In the genomic region with DNA sequence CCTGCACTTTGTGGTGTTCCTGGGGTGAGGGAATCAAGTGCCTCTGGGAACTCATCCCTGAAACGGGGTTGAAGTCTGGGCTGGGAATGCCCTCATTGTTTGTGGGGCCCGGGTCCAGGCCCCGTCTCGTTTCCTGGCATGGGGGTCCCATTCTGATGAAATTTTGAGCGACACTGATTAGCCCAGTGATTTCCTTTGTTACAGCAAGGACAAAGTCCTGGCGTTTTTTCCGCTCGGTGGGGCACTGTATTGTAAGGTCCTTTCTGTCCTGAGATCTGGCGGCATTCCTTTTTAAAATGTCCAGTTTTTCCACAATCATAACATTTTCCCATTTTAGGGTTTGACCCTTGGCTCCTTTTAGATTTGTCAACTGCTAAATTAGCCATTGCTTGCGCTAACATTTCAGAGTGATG, we compare ENCODE assay signal across 5 cellular contexts. TPM values are rescaled to one million over a fixed set of nuclear protein-coding genes. Genes with fewer than 3 reads are reported as not detected.
DNase-seq lines count a peak whose midpoint lies in the region; ATAC-seq, FAIRE-seq and TF ChIP-seq lines count a peak whose summit lies in the region.
"Not testable (repeated sequence)": the region's sequence is repeated elsewhere in the genome, so short reads cannot be mapped to it uniquely, and the experiment has no call there.

No MANE protein-coding gene starts in this region.

- not testable (repeated sequence) for H2AK5ac ChIP-seq in neuronal stem cell (ENCODE audit: low read depth, low read length)

- not testable (repeated sequence) for H3K23ac ChIP-seq in neuronal stem cell (ENCODE audit: low read depth, low read length, poor library complexity)

- H3F3A ChIP-seq in neural progenitor cell (ENCODE audit: low read depth), result not testable (repeated sequence)

- not testable (repeated sequence) for H2BK120ac ChIP-seq in neuronal stem cell (ENCODE audit: low read depth, low read length)

- H3K4me1 Mint-ChIP-seq in neural progenitor cell, result not testable (repeated sequence)

- TF ChIP-seq CTCF in Panc1 (IDR thresholded peaks at IDR 0.05); HepG2 (CRISPR knock-in tag; IDR thresholded peaks at IDR 0.05); neural progenitor cell (IDR thresholded peaks at IDR 0.05): not testable (repeated sequence)

- H3K4me1 ChIP-seq in Panc1 (ENCODE audit: control insufficient read depth, insufficient read depth, low read length), result peaks cover 27% of the 10 kb centered on the region
- peaks cover 39% of the 10 kb centered on the region for H3K4me1 ChIP-seq in HepG2 (ENCODE audit: insufficient read depth, low read length)
- not testable (repeated sequence) for H3K4me1 ChIP-seq in neural progenitor cell; neuronal stem cell (ENCODE audit: control insufficient read depth in 2 of 2, insufficient read depth in 1 of 2, low read depth in 1 of 2, low read length in 2 of 2)

- CTCF ChIA-PET in Panc1 (lab: Charles Lee), result not testable (repeated sequence)
- CTCF ChIA-PET in HepG2 (lab: Yijun Ruan, JAX; ENCODE audit: low intra/inter-chr PET ratio, low total read pairs), result interaction anchor here (1.4 to 5.0 kb wide), 3 partner anchors 22 to 105 kb away, joined by 5 to 157 read pairs (median 45); no protein-coding TSS in a partner anchor

- not testable (repeated sequence) for H3K27ac Mint-ChIP-seq in neural progenitor cell

- TF ChIP-seq POLR2A in HepG2 (IDR thresholded peaks at IDR 0.05; ENCODE audit: insufficient read depth in 1 of 2, low read depth in 2 of 2, low read length in 2 of 2), result not testable (repeated sequence)

- DNase-seq in Panc1 (ENCODE audit: low read depth, low spot score); neuronal stem cell (ENCODE audit: low spot score): not testable (repeated sequence)
- DNase-seq in HepG2 (ENCODE audit: low spot score) (peak; percentile 41), neural progenitor cell (ENCODE audit: low spot score) (peak; percentile 28), ureter (ENCODE audit: low spot score) (peak; percentile 29)

- not testable (repeated sequence) for H3K14ac ChIP-seq in neuronal stem cell (ENCODE audit: low read length)

- not testable (repeated sequence) for H2BK12ac ChIP-seq in neuronal stem cell (ENCODE audit: low read length)

- peak overlapping the region; percentile 82 for H3K4me2 ChIP-seq in HepG2 (ENCODE audit: low read depth, low read length)
- not testable (repeated sequence) for H3K4me2 ChIP-seq in neural progenitor cell; neuronal stem cell (ENCODE audit: insufficient read depth, low read length, poor library complexity, severe bottlenecking)

- not testable (repeated sequence) for H3K27me3 Mint-ChIP-seq in neural progenitor cell (ENCODE audit: insufficient read depth, low read depth)

- H3K4ac ChIP-seq in neuronal stem cell (ENCODE audit: low read length), result not testable (repeated sequence)

- in situ Hi-C loops in Panc1 (cut with HindIII; ENCODE audit: low pct_unique_long_range_greater_than_20kb, low sequenced_read_pairs); HepG2 (cut with HindIII; ENCODE audit: extremely low pct_ligation_motif_present, low pct_unique_long_range_greater_than_20kb): not testable (repeated sequence)

- not testable (repeated sequence) for H3K27me3 ChIP-seq in Panc1 (ENCODE audit: control insufficient read depth, insufficient read depth, low read length); HepG2 (ENCODE audit: control insufficient read depth in 1 of 2, insufficient read depth in 2 of 2, low read length in 2 of 2); neural progenitor cell; neuronal stem cell (ENCODE audit: control insufficient read depth in 3 of 3, insufficient read depth in 3 of 3, low read depth in 1 of 3, low read length in 3 of 3)

- peak in 1 of 2 experiments; percentile 17; a peak in 1 of 4 replicates for TF ChIP-seq EP300 in HepG2 (IDR thresholded peaks at IDR 0.05; ENCODE audit: low read depth in 2 of 2, low read length in 2 of 2)
- not testable (repeated sequence) for TF ChIP-seq EP300 in HepG2 (CRISPR knock-in tag; IDR thresholded peaks at IDR 0.05; ENCODE audit: borderline replicate concordance)

- H3K9ac ChIP-seq in HepG2 (ENCODE audit: insufficient read depth, low read depth, low read length), result peak overlapping the region; percentile 19; the same call in 1 of the 2 replicates
- H3K9ac ChIP-seq in neural progenitor cell; neuronal stem cell (ENCODE audit: low read depth, low read length, poor library complexity): not testable (repeated sequence)

- H3K9me3 Mint-ChIP-seq in neural progenitor cell, result peaks cover 32% of the 10 kb centered on the region

- not testable (repeated sequence) for H3K9me3 ChIP-seq in Panc1 (ENCODE audit: control insufficient read depth, insufficient read depth, low read depth, low read length); neural progenitor cell (ENCODE audit: low read depth)
- H3K9me3 ChIP-seq in HepG2 (ENCODE audit: low read length), result peaks cover 35% of the 10 kb centered on the region
- peaks cover 3 to 18% of the 10 kb centered on the region in 2 donors for H3K9me3 ChIP-seq in neuronal stem cell (replicated peaks in 1 of 2; ENCODE audit: control insufficient read depth in 2 of 2, insufficient read depth in 1 of 2, low read depth in 1 of 2, low read length in 2 of 2)

- H3K36me3 Mint-ChIP-seq in neural progenitor cell, result not testable (repeated sequence)

- POLR2A ChIA-PET in Panc1 (lab: Charles Lee), result not testable (repeated sequence)
- POLR2A ChIA-PET in HepG2 (lab: Yijun Ruan, JAX), result interaction anchor here (0.9 to 5.3 kb wide), 3 partner anchors 62 to 174 kb away, joined by 3 to 38 read pairs (median 3); no protein-coding TSS in a partner anchor

- H3K79me1 ChIP-seq in neuronal stem cell (ENCODE audit: low read depth, low read length), result not testable (repeated sequence)

- H3K4me3 Mint-ChIP-seq in neural progenitor cell, result not testable (repeated sequence)

- H3K4me3 ChIP-seq in Panc1 (ENCODE audit: low read depth in 2 of 2, low read length in 2 of 2); neural progenitor cell; neuronal stem cell (ENCODE audit: low read length in 2 of 2): not testable (repeated sequence)
- peak overlapping the region in 2 of 3 experiments; percentile 21 to 61; a peak in 4 of 6 replicates for H3K4me3 ChIP-seq in HepG2 (replicated peaks in 1 of 3; ENCODE audit: insufficient read depth in 1 of 3, low read depth in 2 of 3, low read length in 3 of 3)

- not testable (repeated sequence) for ATAC-seq in Panc1
- peak; percentile 44 for ATAC-seq in HepG2

- not testable (repeated sequence) for H2BK15ac ChIP-seq in neuronal stem cell (ENCODE audit: low read length)

- not testable (repeated sequence) for H3K79me2 ChIP-seq in HepG2 (ENCODE audit: insufficient read depth, low read length); neural progenitor cell (ENCODE audit: low read depth)

- TF ChIP-seq RAD21 in HepG2 (CRISPR knock-in tag; IDR thresholded peaks at IDR 0.05), result not testable (repeated sequence)

- H3K36me3 ChIP-seq in Panc1 (ENCODE audit: control insufficient read depth, insufficient read depth, low read length); HepG2 (replicated peaks in 1 of 2; ENCODE audit: control insufficient read depth in 1 of 2, insufficient read depth in 2 of 2, low read length in 2 of 2); neural progenitor cell; neuronal stem cell (replicated peaks in 1 of 2; ENCODE audit: control insufficient read depth in 2 of 2, insufficient read depth in 2 of 2, low read length in 2 of 2): not testable (repeated sequence)

- H3K18ac ChIP-seq in neuronal stem cell (ENCODE audit: low read length), result not testable (repeated sequence)

- H2AFZ ChIP-seq in HepG2 (ENCODE audit: low read length) (peak overlapping the region; percentile 60), neuronal stem cell (ENCODE audit: low read length) (peak overlapping the region; percentile 79)
- H2AFZ ChIP-seq in neural progenitor cell (replicated peaks), result not testable (repeated sequence)

- not testable (repeated sequence) for H4K20me1 ChIP-seq in HepG2 (ENCODE audit: insufficient read depth, low read length); neural progenitor cell (ENCODE audit: low read depth)

- BruUV-seq in Panc1 (replicated peaks; lab: Mats Ljungman, UMichigan); HepG2 (replicated peaks; lab: Mats Ljungman, UMichigan): not testable (repeated sequence)

- H2BK5ac ChIP-seq in neuronal stem cell (ENCODE audit: low read length), result not testable (repeated sequence)

- WGBS in HepG2 (ENCODE audit: low lambda C conversion rate), result 9% methylated on average over 10 of the region's 10 CpGs
- WGBS in neuronal stem cell (ENCODE audit: extremely low coverage in 2 of 2, insufficient read length in 2 of 2, insufficient replicate concordance in 1 of 2), 2 donors, result no CpG with 5 or more reads among the region's 10 CpGs

- H4K91ac ChIP-seq in neuronal stem cell (ENCODE audit: low read depth, low read length, poor library complexity), result not testable (repeated sequence)

- not testable (repeated sequence) for FAIRE-seq in HepG2 (lab: Jason Lieb, UNC)

- H3K27ac ChIP-seq in Panc1 (ENCODE audit: low read length), result peak overlapping the region; percentile 29; the same call in 1 of the 2 replicates
- H3K27ac ChIP-seq in HepG2 (ENCODE audit: extremely low read length, insufficient read depth, low read length); neural progenitor cell; neuronal stem cell (replicated peaks; ENCODE audit: low read length): not testable (repeated sequence)

- not testable (repeated sequence) for H4K8ac ChIP-seq in neuronal stem cell (ENCODE audit: low read depth, low read length)

- intact Hi-C loops in Panc1 (cut with micrococcal nuclease; ENCODE audit: unreplicated experiment); HepG2 (cut with micrococcal nuclease; ENCODE audit: unreplicated experiment): not testable (repeated sequence)

RNA-seq across cellular contexts. Expression of gene GINS1, which starts 7.1 kb away (rescaled TPM):
- 36.0 TPM for total RNA-seq in Panc1 (2021; ENCODE audit: unreplicated experiment)
- 10.0 TPM for polyA plus RNA-seq in Panc1 (2012; ENCODE audit: insufficient read length)
- 59.9 and 74.6 TPM in 2 replicates for total RNA-seq in HepG2 (2016; rRNA removed; fragmentation: Illumina TruSeq; extraction: Trizol)
- 12.1 and 13.7 TPM in 2 replicates for total RNA-seq in HepG2 (2016; cell fraction: cytosol; rRNA removed; fragmentation: Illumina TruSeq; extraction: Trizol; ENCODE audit: low read depth)
- total RNA-seq in HepG2 (2016; cell fraction: insoluble cytoplasmic fraction; rRNA removed; fragmentation: Illumina TruSeq; extraction: Trizol), result 62.2 and 82.5 TPM in 2 replicates
- total RNA-seq in HepG2 (2016; cell fraction: membrane; rRNA removed; fragmentation: Illumina TruSeq; extraction: Trizol), result 27.4 and 32.8 TPM in 2 replicates
- total RNA-seq in HepG2 (2016; cell fraction: nucleus; rRNA removed; fragmentation: Illumina TruSeq; extraction: Trizol), result 30.1 and 33.0 TPM in 2 replicates
- polyA plus RNA-seq in HepG2 (2011; rRNA removed), result 10.3 and 14.6 TPM in 2 replicates
- 8.1 and 9.7 TPM in 2 replicates for polyA plus RNA-seq in HepG2 (2011; cell fraction: cytosol; rRNA removed)
- polyA plus RNA-seq in HepG2 (2011; cell fraction: nucleus; rRNA removed), result 5.7 and 6.6 TPM in 2 replicates
- 6.6 and 15.3 TPM in 2 replicates for polyA plus RNA-seq in HepG2 (2012)
- 3.4 and 3.7 TPM in 2 replicates for polyA plus RNA-seq in HepG2 (2016; cell fraction: cytosol; fragmentation: Illumina TruSeq; extraction: Trizol; ENCODE audit: low read depth)
- polyA plus RNA-seq in HepG2 (2016; cell fraction: insoluble cytoplasmic fraction; fragmentation: Illumina TruSeq; extraction: Trizol; ENCODE audit: low read depth), result 62.2 and 68.3 TPM in 2 replicates
- 11.0 and 11.7 TPM in 2 replicates for polyA plus RNA-seq in HepG2 (2016; cell fraction: membrane; fragmentation: Illumina TruSeq; extraction: Trizol; ENCODE audit: low read depth)
- polyA plus RNA-seq in HepG2 (2016; cell fraction: nucleus; fragmentation: Illumina TruSeq; extraction: Trizol; ENCODE audit: insufficient read depth, low read depth), result 50.8 and 54.7 TPM in 2 replicates
- polyA minus RNA-seq in HepG2 (2011; rRNA and poly(A)+ RNA removed; ENCODE audit: low replicate concordance), result 9.2 and 15.1 TPM in 2 replicates
- polyA minus RNA-seq in HepG2 (2011; cell fraction: cytosol; rRNA and poly(A)+ RNA removed), result 8.7 and 11.2 TPM in 2 replicates
- polyA minus RNA-seq in HepG2 (2011; cell fraction: nucleus; rRNA and poly(A)+ RNA removed), result 8.8 and 9.4 TPM in 2 replicates
- 51.4 and 69.6 TPM in 2 replicates for total RNA-seq in neural progenitor cell (ENCODE audit: low replicate concordance)
- 30.1 TPM for polyA plus RNA-seq in neuronal stem cell (2013, experiment 1 of 2)
- 30.6 TPM for polyA plus RNA-seq in neuronal stem cell (2013, experiment 2 of 2)
- 3.8 TPM for total RNA-seq in ureter

RNA-seq across cellular contexts. Expression of gene ABHD12, which starts 9.7 kb away (rescaled TPM):
- total RNA-seq in Panc1 (2021; ENCODE audit: unreplicated experiment) (90.9 TPM), HepG2 (2016; rRNA removed; fragmentation: Illumina TruSeq; extraction: Trizol) (43.1 and 72.1 TPM in 2 replicates), neural progenitor cell (ENCODE audit: low replicate concordance) (20.8 and 29.8 TPM in 2 replicates), ureter (105 TPM)
- polyA plus RNA-seq in Panc1 (2012; ENCODE audit: insufficient read length), result 116 TPM
- 73.1 and 89.7 TPM in 2 replicates for total RNA-seq in HepG2 (2016; cell fraction: cytosol; rRNA removed; fragmentation: Illumina TruSeq; extraction: Trizol; ENCODE audit: low read depth)
- 38.1 and 70.5 TPM in 2 replicates for total RNA-seq in HepG2 (2016; cell fraction: insoluble cytoplasmic fraction; rRNA removed; fragmentation: Illumina TruSeq; extraction: Trizol)
- 99.5 and 113 TPM in 2 replicates for total RNA-seq in HepG2 (2016; cell fraction: membrane; rRNA removed; fragmentation: Illumina TruSeq; extraction: Trizol)
- total RNA-seq in HepG2 (2016; cell fraction: nucleus; rRNA removed; fragmentation: Illumina TruSeq; extraction: Trizol), result 57.0 and 61.3 TPM in 2 replicates
- polyA plus RNA-seq in HepG2 (2011; rRNA removed), result 23.5 and 28.9 TPM in 2 replicates
- polyA plus RNA-seq in HepG2 (2011; cell fraction: cytosol; rRNA removed), result 29.9 and 33.0 TPM in 2 replicates
- polyA plus RNA-seq in HepG2 (2011; cell fraction: nucleus; rRNA removed), result 27.9 TPM in 2 replicates
- 51.1 and 71.7 TPM in 2 replicates for polyA plus RNA-seq in HepG2 (2012)
- 72.8 and 82.5 TPM in 2 replicates for polyA plus RNA-seq in HepG2 (2016; cell fraction: cytosol; fragmentation: Illumina TruSeq; extraction: Trizol; ENCODE audit: low read depth)
- 45.4 and 52.7 TPM in 2 replicates for polyA plus RNA-seq in HepG2 (2016; cell fraction: insoluble cytoplasmic fraction; fragmentation: Illumina TruSeq; extraction: Trizol; ENCODE audit: low read depth)
- 96.3 and 99.8 TPM in 2 replicates for polyA plus RNA-seq in HepG2 (2016; cell fraction: membrane; fragmentation: Illumina TruSeq; extraction: Trizol; ENCODE audit: low read depth)
- polyA plus RNA-seq in HepG2 (2016; cell fraction: nucleus; fragmentation: Illumina TruSeq; extraction: Trizol; ENCODE audit: insufficient read depth, low read depth), result 89.1 and 91.9 TPM in 2 replicates
- polyA minus RNA-seq in HepG2 (2011; rRNA and poly(A)+ RNA removed; ENCODE audit: low replicate concordance), result 28.9 and 42.1 TPM in 2 replicates
- 18.7 and 23.4 TPM in 2 replicates for polyA minus RNA-seq in HepG2 (2011; cell fraction: cytosol; rRNA and poly(A)+ RNA removed)
- 40.6 and 42.5 TPM in 2 replicates for polyA minus RNA-seq in HepG2 (2011; cell fraction: nucleus; rRNA and poly(A)+ RNA removed)
- polyA plus RNA-seq in neuronal stem cell (2013, experiment 1 of 2), result 24.8 TPM
- 27.3 TPM for polyA plus RNA-seq in neuronal stem cell (2013, experiment 2 of 2)
